ENCODE assay signal across 1 cellular context in the genomic region with DNA sequence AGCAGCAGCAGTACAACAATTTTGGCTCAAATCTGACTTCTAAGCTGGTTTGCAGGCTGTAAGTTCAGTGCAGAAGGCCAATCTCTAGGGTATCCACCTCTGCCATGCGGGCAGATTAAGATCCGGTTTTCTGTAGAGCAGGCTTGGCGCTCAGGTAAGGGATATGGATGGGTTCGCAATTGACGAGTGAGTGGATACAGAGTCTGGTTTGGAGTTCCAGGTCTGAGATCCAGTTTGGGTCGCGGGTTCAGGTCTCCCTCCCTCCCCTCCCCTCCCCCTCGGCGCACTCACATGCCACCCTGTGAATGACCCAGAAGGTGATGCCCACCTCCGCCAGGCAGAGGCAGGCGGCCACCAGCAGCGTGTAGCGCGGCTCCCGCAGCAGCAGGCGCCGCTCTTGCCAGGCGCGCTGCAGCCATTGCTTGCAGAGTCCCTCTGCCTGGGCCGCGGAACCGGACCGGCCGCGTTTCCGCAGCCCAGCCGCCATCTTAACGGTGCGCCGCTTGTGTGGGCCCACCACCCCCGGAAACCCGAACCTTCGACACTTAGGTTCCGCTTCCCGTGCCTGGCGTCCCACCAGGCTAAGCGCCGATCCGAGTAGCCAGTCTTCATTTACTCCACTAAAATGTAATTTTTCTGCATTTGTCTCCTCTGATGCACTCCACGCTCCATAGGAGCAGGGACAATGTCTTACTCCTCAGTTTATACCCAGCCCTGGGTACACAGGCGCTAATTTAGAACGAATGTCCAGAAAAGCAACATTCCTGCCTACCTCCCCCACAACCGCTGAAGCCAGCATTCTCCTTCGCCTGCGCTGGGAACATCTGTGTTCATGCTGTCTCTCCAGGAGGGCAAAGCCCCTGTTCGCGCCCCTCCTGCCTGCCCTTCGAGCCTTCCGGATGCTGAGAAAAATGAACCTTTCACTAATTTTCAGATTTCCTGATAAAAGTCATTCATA.
TF ChIP-seq lines count a peak whose summit lies in the region.

Gene ALG3, minus strand, starts transcription at position 509 of the 958 bp plus-strand sequence. Its CDS starts 22 bp downstream, at position 487.

TF ChIP-seq in HEK293, 187 proteins besides CTCF, POLR2A, EP300 and RAD21 (continued from another document and continues in another):
- TF ChIP-seq, protein P1, sequence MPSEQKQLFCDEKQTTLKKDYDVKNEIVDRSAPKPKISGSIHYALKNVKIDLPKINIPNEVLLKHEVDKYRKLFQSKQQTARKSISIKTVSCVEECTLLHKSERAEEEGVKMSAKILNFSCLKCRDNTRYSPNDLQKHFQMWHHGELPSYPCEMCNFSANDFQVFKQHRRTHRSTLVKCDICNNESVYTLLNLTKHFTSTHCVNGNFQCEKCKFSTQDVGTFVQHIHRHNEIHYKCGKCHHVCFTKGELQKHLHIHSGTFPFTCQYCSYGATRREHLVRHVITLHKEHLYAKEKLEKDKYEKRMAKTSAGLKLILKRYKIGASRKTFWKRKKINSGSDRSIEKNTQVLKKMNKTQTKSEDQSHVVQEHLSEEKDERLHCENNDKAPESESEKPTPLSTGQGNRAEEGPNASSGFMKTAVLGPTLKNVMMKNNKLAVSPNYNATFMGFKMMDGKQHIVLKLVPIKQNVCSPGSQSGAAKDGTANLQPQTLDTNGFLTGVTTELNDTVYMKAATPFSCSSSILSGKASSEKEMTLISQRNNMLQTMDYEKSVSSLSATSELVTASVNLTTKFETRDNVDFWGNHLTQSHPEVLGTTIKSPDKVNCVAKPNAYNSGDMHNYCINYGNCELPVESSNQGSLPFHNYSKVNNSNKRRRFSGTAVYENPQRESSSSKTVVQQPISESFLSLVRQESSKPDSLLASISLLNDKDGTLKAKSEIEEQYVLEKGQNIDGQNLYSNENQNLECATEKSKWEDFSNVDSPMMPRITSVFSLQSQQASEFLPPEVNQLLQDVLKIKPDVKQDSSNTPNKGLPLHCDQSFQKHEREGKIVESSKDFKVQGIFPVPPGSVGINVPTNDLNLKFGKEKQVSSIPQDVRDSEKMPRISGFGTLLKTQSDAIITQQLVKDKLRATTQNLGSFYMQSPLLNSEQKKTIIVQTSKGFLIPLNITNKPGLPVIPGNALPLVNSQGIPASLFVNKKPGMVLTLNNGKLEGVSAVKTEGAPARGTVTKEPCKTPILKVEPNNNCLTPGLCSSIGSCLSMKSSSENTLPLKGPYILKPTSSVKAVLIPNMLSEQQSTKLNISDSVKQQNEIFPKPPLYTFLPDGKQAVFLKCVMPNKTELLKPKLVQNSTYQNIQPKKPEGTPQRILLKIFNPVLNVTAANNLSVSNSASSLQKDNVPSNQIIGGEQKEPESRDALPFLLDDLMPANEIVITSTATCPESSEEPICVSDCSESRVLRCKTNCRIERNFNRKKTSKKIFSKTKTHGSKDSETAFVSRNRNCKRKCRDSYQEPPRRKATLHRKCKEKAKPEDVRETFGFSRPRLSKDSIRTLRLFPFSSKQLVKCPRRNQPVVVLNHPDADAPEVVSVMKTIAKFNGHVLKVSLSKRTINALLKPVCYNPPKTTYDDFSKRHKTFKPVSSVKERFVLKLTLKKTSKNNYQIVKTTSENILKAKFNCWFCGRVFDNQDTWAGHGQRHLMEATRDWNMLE (tag by site-specific recombination; conservative IDR thresholded peaks at IDR 0.05; ENCODE audit: low read depth), result 0 out of 2 replicates have a peak, but pooled peaks have one; percentile 26
- TF ChIP-seq ZNF610 (tag by site-specific recombination; IDR thresholded peaks at IDR 0.05; ENCODE audit: borderline replicate concordance) (peak; percentile 70; the same call in 1 of the 2 replicates), GLIS1 (tag by site-specific recombination; IDR thresholded peaks at IDR 0.05) (no peak), ZNF366 (tag by site-specific recombination; conservative IDR thresholded peaks at IDR 0.05) (no peak), ZNF837 (tag by site-specific recombination; IDR thresholded peaks at IDR 0.05) (no peak), ZNF169 (tag by site-specific recombination; IDR thresholded peaks at IDR 0.05) (no peak), ZNF157 (tag by site-specific recombination; IDR thresholded peaks at IDR 0.05) (no peak), RBAK (tag by site-specific recombination; IDR thresholded peaks at IDR 0.05) (no peak), ZNF426 (tag by site-specific recombination; IDR thresholded peaks at IDR 0.05) (no peak), ZNF704 (tag by site-specific recombination; IDR thresholded peaks at IDR 0.05) (no peak), ZIC2 (tag by site-specific recombination; IDR thresholded peaks at IDR 0.05) (no peak), SP7 (tag by site-specific recombination; IDR thresholded peaks at IDR 0.05) (peak; percentile 78), ZNF311 (tag by site-specific recombination; IDR thresholded peaks at IDR 0.05; ENCODE audit: borderline replicate concordance) (no peak), KLF7 (tag by site-specific recombination; IDR thresholded peaks at IDR 0.05; ENCODE audit: borderline replicate concordance) (peak; percentile 42; the same call in 1 of the 2 replicates), ZNF664 (tag by site-specific recombination; IDR thresholded peaks at IDR 0.05) (no peak), ZNF140 (tag by site-specific recombination; IDR thresholded peaks at IDR 0.05) (no peak), ZNF211 (tag by site-specific recombination; IDR thresholded peaks at IDR 0.05; ENCODE audit: low read depth) (no peak), ZFP69B (tag by site-specific recombination; IDR thresholded peaks at IDR 0.05) (peak; percentile 93), ZNF558 (tag by site-specific recombination; IDR thresholded peaks at IDR 0.05) (0 out of 2 replicates have a peak, but pooled peaks have one; percentile 21), ZNF133 (tag by site-specific recombination; IDR thresholded peaks at IDR 0.05) (no peak), ZSCAN16 (tag by site-specific recombination; IDR thresholded peaks at IDR 0.05) (no peak), ZNF785 (tag by site-specific recombination; IDR thresholded peaks at IDR 0.05) (no peak), KLF1 (tag by site-specific recombination; IDR thresholded peaks at IDR 0.05) (0 out of 2 replicates have a peak, but pooled peaks have one; percentile 21), ZNF223 (tag by site-specific recombination; IDR thresholded peaks at IDR 0.05) (no peak), TCF7L2 (IDR thresholded peaks at IDR 0.05; ENCODE audit: borderline replicate concordance, low read depth, low read length) (no peak), ZNF639 (tag by site-specific recombination; IDR thresholded peaks at IDR 0.05) (peak; percentile 85; the same call in 1 of the 2 replicates), ZNF138 (tag by site-specific recombination; IDR thresholded peaks at IDR 0.05; ENCODE audit: borderline replicate concordance) (no peak), ZNF510 (tag by site-specific recombination; IDR thresholded peaks at IDR 0.05; ENCODE audit: insufficient replicate concordance) (no peak), ZNF423 (tag by site-specific recombination; IDR thresholded peaks at IDR 0.05) (no peak), ZBTB49 (tag by site-specific recombination; IDR thresholded peaks at IDR 0.05; ENCODE audit: low read depth) (no peak), ZSCAN4 (tag by site-specific recombination; IDR thresholded peaks at IDR 0.05) (no peak), ZNF239 (tag by site-specific recombination; IDR thresholded peaks at IDR 0.05) (no peak), ZNF560 (tag by site-specific recombination; IDR thresholded peaks at IDR 0.05; ENCODE audit: borderline replicate concordance) (no peak), ZBTB48 (tag by site-specific recombination; IDR thresholded peaks at IDR 0.05) (peak; percentile 28; the same call in 1 of the 2 replicates), ZNF792 (tag by site-specific recombination; IDR thresholded peaks at IDR 0.05) (no peak), ZNF132 (tag by site-specific recombination; IDR thresholded peaks at IDR 0.05; ENCODE audit: borderline replicate concordance) (no peak), TRIM28 (IDR thresholded peaks at IDR 0.05; ENCODE audit: borderline replicate concordance, low read length) (no peak), ZNF148 (tag by site-specific recombination; IDR thresholded peaks at IDR 0.05; ENCODE audit: borderline replicate concordance) (no peak)
- TF ChIP-seq, protein P2, sequence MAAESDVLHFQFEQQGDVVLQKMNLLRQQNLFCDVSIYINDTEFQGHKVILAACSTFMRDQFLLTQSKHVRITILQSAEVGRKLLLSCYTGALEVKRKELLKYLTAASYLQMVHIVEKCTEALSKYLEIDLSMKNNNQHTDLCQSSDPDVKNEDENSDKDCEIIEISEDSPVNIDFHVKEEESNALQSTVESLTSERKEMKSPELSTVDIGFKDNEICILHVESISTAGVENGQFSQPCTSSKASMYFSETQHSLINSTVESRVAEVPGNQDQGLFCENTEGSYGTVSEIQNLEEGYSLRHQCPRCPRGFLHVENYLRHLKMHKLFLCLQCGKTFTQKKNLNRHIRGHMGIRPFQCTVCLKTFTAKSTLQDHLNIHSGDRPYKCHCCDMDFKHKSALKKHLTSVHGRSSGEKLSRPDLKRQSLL (tag by site-specific recombination; IDR thresholded peaks at IDR 0.05), result no peak
- TF ChIP-seq, protein P3, sequence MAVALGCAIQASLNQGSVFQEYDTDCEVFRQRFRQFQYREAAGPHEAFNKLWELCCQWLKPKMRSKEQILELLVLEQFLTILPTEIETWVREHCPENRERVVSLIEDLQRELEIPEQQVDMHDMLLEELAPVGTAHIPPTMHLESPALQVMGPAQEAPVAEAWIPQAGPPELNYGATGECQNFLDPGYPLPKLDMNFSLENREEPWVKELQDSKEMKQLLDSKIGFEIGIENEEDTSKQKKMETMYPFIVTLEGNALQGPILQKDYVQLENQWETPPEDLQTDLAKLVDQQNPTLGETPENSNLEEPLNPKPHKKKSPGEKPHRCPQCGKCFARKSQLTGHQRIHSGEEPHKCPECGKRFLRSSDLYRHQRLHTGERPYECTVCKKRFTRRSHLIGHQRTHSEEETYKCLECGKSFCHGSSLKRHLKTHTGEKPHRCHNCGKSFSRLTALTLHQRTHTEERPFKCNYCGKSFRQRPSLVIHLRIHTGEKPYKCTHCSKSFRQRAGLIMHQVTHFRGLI (tag by site-specific recombination; IDR thresholded peaks at IDR 0.05), result peak; percentile 38; the same call in 1 of the 2 replicates
